Comparison of ENCODE assay signal across 8 cellular contexts in the genomic region with DNA sequence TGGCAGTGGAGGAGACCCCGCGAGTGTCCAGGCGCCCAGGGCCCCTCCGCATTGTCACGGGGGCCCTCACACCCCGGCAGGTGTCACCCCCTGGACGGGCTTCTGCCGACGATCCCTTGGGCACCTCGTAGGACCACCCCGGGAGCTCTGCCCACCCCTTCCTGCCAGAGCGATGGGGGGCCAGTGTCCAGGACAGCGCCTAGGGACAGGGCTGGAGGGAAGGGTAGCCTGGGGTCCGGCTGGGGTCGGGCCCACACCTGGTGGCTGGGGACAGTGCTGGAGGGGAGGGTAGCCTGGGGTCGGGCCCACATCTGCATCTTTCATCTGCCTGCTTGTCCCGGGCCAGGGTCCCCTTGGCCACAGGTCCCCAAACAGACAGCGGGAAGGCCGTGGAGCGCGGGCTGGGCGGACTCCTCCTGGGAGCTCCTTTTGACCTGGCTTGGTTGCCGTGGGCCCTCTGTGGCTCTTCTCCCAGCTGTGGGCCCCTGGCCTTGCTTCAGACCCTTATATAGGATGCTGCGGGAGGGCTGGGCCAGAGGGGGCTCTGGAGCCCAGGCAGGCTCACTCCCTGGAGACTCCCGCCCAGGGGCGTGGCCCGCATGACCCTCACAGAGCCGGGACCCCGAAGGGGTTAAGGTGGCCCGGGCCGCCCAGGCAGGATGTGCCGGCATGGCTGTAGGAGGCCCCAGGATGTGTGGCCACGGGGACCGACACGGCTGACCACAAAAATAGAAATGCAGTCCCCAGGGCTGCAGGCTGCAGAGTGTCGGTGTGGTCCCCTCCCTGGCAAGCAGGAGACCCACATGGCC.
A peak's percentile ranks its signal among the peaks of the same experiment; 100 is the strongest.
DNase-seq lines count a peak whose midpoint lies in the region; ATAC-seq and TF ChIP-seq lines count a peak whose summit lies in the region.

No MANE protein-coding gene starts in this region.

- POLR2A ChIA-PET in activated CD4-positive, alpha-beta T cell treated with anti-CD3 and anti-CD28 coated beads, Interleukin-2, amount 10 ng/mL, durations not matched to agents 7 days and 5 days (lab: Charles Lee) = no interaction called here

- H3K79me2 ChIP-seq in OCI-LY3 (ENCODE audit: low read length) = no peaks in the 10 kb centered on the region

- H2AFZ ChIP-seq in OCI-LY3 (ENCODE audit: low read depth, low read length) = no peak overlapping the region

- H3K4me2 ChIP-seq in OCI-LY3 (ENCODE audit: low read length) = peak overlapping the region; percentile 79

- intact Hi-C loops in heart left ventricle (cut with DNase I) = no loop called here
- intact Hi-C loops in activated T-helper 2 cell treated with anti-CD3 and anti-CD28 coated beads, Interferon-gamma antibody, Interleukin-2, Interleukin-4, amounts not matched to agents 10 μg/mL and 5 μg/mL and 100 μg/mL, durations not matched to agents 14 hours and 24 hours and 36 hours (cut with micrococcal nuclease) = no loop called here

- peaks cover 2% of the 10 kb centered on the region for H3K27me3 Mint-ChIP-seq in progenitor cell of endocrine pancreas
- H3K27me3 Mint-ChIP-seq in activated CD4-positive, alpha-beta T cell treated with anti-CD3 and anti-CD28 coated beads, Interleukin-2, amount 10 ng/mL, durations not matched to agents 7 days and 5 days = peaks cover 19% of the 10 kb centered on the region
- H3K27me3 Mint-ChIP-seq in activated T-helper 2 cell treated with anti-CD3 and anti-CD28 coated beads, Interferon-gamma antibody, Interleukin-2, Interleukin-4, amounts not matched to agents 10 μg/mL and 5 μg/mL and 100 μg/mL, durations not matched to agents 14 hours and 24 hours and 36 hours (ENCODE audit: low read depth) = peaks cover 25% of the 10 kb centered on the region

- CTCF ChIA-PET in activated CD4-positive, alpha-beta T cell treated with anti-CD3 and anti-CD28 coated beads, Interleukin-2, amount 10 ng/mL, durations not matched to agents 7 days and 5 days (lab: Charles Lee) = no interaction called here

- H3K4me1 Mint-ChIP-seq in progenitor cell of endocrine pancreas (ENCODE audit: low read depth) = peaks cover 28% of the 10 kb centered on the region
- peaks cover 2% of the 10 kb centered on the region for H3K4me1 Mint-ChIP-seq in activated CD4-positive, alpha-beta T cell treated with anti-CD3 and anti-CD28 coated beads, Interleukin-2, amount 10 ng/mL, durations not matched to agents 7 days and 5 days
- no peaks in the 10 kb centered on the region for H3K4me1 Mint-ChIP-seq in activated T-helper 2 cell treated with anti-CD3 and anti-CD28 coated beads, Interferon-gamma antibody, Interleukin-2, Interleukin-4, amounts not matched to agents 10 μg/mL and 5 μg/mL and 100 μg/mL, durations not matched to agents 14 hours and 24 hours and 36 hours (ENCODE audit: low read depth)

- WGBS in heart left ventricle, 4 donors = 4 to 11% (median 7%) methylated on average over 21 to 36 of the region's 36 CpGs

- H3K27me3 ChIP-seq in OCI-LY3 (ENCODE audit: low read depth, low read length) = peaks cover 43% of the 10 kb centered on the region
- H3K27me3 ChIP-seq in heart left ventricle = peaks cover 0 to 33% (median 20%) of the 10 kb centered on the region in 9 donors

- peak overlapping the region; percentile 55; the same call in 1 of the 2 replicates for H3K4me3 ChIP-seq in GM08714 (ENCODE audit: low read length)
- peak overlapping the region; percentile 75 for H3K4me3 ChIP-seq in OCI-LY3 (ENCODE audit: low read length)
- H3K4me3 ChIP-seq in heart left ventricle = peak overlapping the region; percentile 32 to 62 (median 52)

- H3K9me3 Mint-ChIP-seq in progenitor cell of endocrine pancreas (ENCODE audit: low read depth) = no peaks in the 10 kb centered on the region
- H3K9me3 Mint-ChIP-seq in activated CD4-positive, alpha-beta T cell treated with anti-CD3 and anti-CD28 coated beads, Interleukin-2, amount 10 ng/mL, durations not matched to agents 7 days and 5 days = no peaks in the 10 kb centered on the region
- no peaks in the 10 kb centered on the region for H3K9me3 Mint-ChIP-seq in activated T-helper 2 cell treated with anti-CD3 and anti-CD28 coated beads, Interferon-gamma antibody, Interleukin-2, Interleukin-4, amounts not matched to agents 10 μg/mL and 5 μg/mL and 100 μg/mL, durations not matched to agents 14 hours and 24 hours and 36 hours

- H3K27ac ChIP-seq in OCI-LY3 (ENCODE audit: low read length) (no peak overlapping the region), heart left ventricle (no peak overlapping the region)

- peak overlapping the region; percentile 62 for H3K27ac Mint-ChIP-seq in progenitor cell of endocrine pancreas
- no peak overlapping the region for H3K27ac Mint-ChIP-seq in activated CD4-positive, alpha-beta T cell treated with anti-CD3 and anti-CD28 coated beads, Interleukin-2, amount 10 ng/mL, durations not matched to agents 7 days and 5 days
- H3K27ac Mint-ChIP-seq in activated T-helper 2 cell treated with anti-CD3 and anti-CD28 coated beads, Interferon-gamma antibody, Interleukin-2, Interleukin-4, amounts not matched to agents 10 μg/mL and 5 μg/mL and 100 μg/mL, durations not matched to agents 14 hours and 24 hours and 36 hours = no peak overlapping the region

- TF ChIP-seq CTCF in OCI-LY3 (IDR thresholded peaks at IDR 0.05; ENCODE audit: low read depth, low read length) (no peak), heart left ventricle (IDR thresholded peaks at IDR 0.05) (no peak), progenitor cell of endocrine pancreas (IDR thresholded peaks at IDR 0.05; ENCODE audit: unreplicated experiment) (no peak)

- peak in 2 of 5 donors; percentile 31 to 57 for DNase-seq in heart left ventricle
- peak; percentile 37 for DNase-seq in progenitor cell of endocrine pancreas (ENCODE audit: low spot score, unreplicated experiment)
- no peak for DNase-seq in middle frontal gyrus (ENCODE audit: extremely low spot score, low spot score)
- DNase-seq in AG08396 (ENCODE audit: low spot score) = no peak
- DNase-seq in activated CD4-positive, alpha-beta T cell treated with anti-CD3 and anti-CD28 coated beads, Interleukin-2, amount 10 ng/mL, durations not matched to agents 7 days and 5 days = no peak
- DNase-seq in activated T-helper 2 cell treated with anti-CD3 and anti-CD28 coated beads, Interferon-gamma antibody, Interleukin-2, Interleukin-4, amounts not matched to agents 10 μg/mL and 5 μg/mL and 100 μg/mL, durations not matched to agents 14 hours and 24 hours and 36 hours (ENCODE audit: low spot score) = no peak

- H4K20me1 ChIP-seq in OCI-LY3 (ENCODE audit: insufficient read depth, low read length) = no peaks in the 10 kb centered on the region

- H3K4me1 ChIP-seq in OCI-LY3 (ENCODE audit: low read length) (peaks cover 23% of the 10 kb centered on the region), heart left ventricle (peaks cover 4 to 28% (median 20%) of the 10 kb centered on the region in 12 donors)

- peak overlapping the region; percentile 31; the same call in 1 of the 2 replicates for H3K9ac ChIP-seq in OCI-LY3 (ENCODE audit: low read length)

- peak overlapping the region; percentile 74 for H3K4me3 Mint-ChIP-seq in progenitor cell of endocrine pancreas (ENCODE audit: low read depth)
- no peak overlapping the region for H3K4me3 Mint-ChIP-seq in activated CD4-positive, alpha-beta T cell treated with anti-CD3 and anti-CD28 coated beads, Interleukin-2, amount 10 ng/mL, durations not matched to agents 7 days and 5 days
- no peak overlapping the region for H3K4me3 Mint-ChIP-seq in activated T-helper 2 cell treated with anti-CD3 and anti-CD28 coated beads, Interferon-gamma antibody, Interleukin-2, Interleukin-4, amounts not matched to agents 10 μg/mL and 5 μg/mL and 100 μg/mL, durations not matched to agents 14 hours and 24 hours and 36 hours (ENCODE audit: low read depth)

- no peaks in the 10 kb centered on the region for H3K9me3 ChIP-seq in OCI-LY3 (ENCODE audit: insufficient read depth, low read length)
- H3K9me3 ChIP-seq in heart left ventricle = no peaks in the 10 kb centered on the region

- no peak for TF ChIP-seq POLR2A in heart left ventricle (IDR thresholded peaks at IDR 0.05)

- peaks cover 2% of the 10 kb centered on the region for H3K36me3 Mint-ChIP-seq in progenitor cell of endocrine pancreas (ENCODE audit: insufficient read depth)
- H3K36me3 Mint-ChIP-seq in activated CD4-positive, alpha-beta T cell treated with anti-CD3 and anti-CD28 coated beads, Interleukin-2, amount 10 ng/mL, durations not matched to agents 7 days and 5 days (ENCODE audit: low read depth) = no peaks in the 10 kb centered on the region
- no peaks in the 10 kb centered on the region for H3K36me3 Mint-ChIP-seq in activated T-helper 2 cell treated with anti-CD3 and anti-CD28 coated beads, Interferon-gamma antibody, Interleukin-2, Interleukin-4, amounts not matched to agents 10 μg/mL and 5 μg/mL and 100 μg/mL, durations not matched to agents 14 hours and 24 hours and 36 hours (ENCODE audit: low read depth)

- H3K36me3 ChIP-seq in OCI-LY3 (replicated peaks; ENCODE audit: low read depth, low read length) (no peaks in the 10 kb centered on the region), heart left ventricle (no peaks in the 10 kb centered on the region)

- peak in 1 of 4 donors; percentile 42 for ATAC-seq in heart left ventricle
